Comparison of ENCODE assay signal across 22 cellular contexts in genomic region chr10:133405272-133405671, GRCh38. TPM values are rescaled to one million over a fixed set of nuclear protein-coding genes. Genes with fewer than 3 reads are reported as not detected.
DNase-seq lines count a peak whose midpoint lies in the region; ATAC-seq and TF ChIP-seq lines count a peak whose summit lies in the region.
"Had no signal": no experiment of that assay in that cellular context is flagged by ENCODE, and none has a peak within 500 bp of the region (broad histone marks: within the 10 kb centered on the region; RNA-seq: fewer than 3 reads in every experiment).

No MANE protein-coding gene starts in this region.

- peak overlapping the region in 6 of 8 donors; percentile 1 to 86 (median 22) for H3K27ac Mint-ChIP-seq in CD8-positive, alpha-beta memory T cell
- H3K27ac Mint-ChIP-seq in memory B cell: peak overlapping the region; percentile 56
- H3K27ac Mint-ChIP-seq: activated CD4-positive, alpha-beta T cell treated with anti-CD3 and anti-CD28 coated beads, Interleukin-2, amount 10 ng/mL, durations not matched to agents 24 days and 14 days; activated T-helper 2 cell treated with anti-CD3 and anti-CD28 coated beads, Interferon-gamma antibody, Interleukin-2, Interleukin-4, amounts not matched to agents 10 μg/mL and 5 μg/mL and 100 μg/mL, durations not matched to agents 14 hours and 24 hours and 36 hours had no signal

- peaks cover 31 to 83% (median 42%) of the 10 kb centered on the region in 3 donors for H3K36me3 Mint-ChIP-seq in CD8-positive, alpha-beta memory T cell
- peaks cover 46% of the 10 kb centered on the region for H3K36me3 Mint-ChIP-seq in memory B cell

- H3K9ac ChIP-seq in colonic mucosa (ENCODE audit: low read depth in 2 of 2, low read length in 2 of 2): no peak overlapping the region

- peaks cover 55 to 65% (median 61%) of the 10 kb centered on the region in 3 donors for H3K4me1 Mint-ChIP-seq in CD8-positive, alpha-beta memory T cell
- H3K4me1 Mint-ChIP-seq in memory B cell: peaks cover 40% of the 10 kb centered on the region

- peaks cover 4% of the 10 kb centered on the region for H3K36me3 ChIP-seq in CD8-positive, alpha-beta memory T cell (ENCODE audit: insufficient read depth, low read length)
- peaks cover under 1% of the 10 kb centered on the region for H3K36me3 ChIP-seq in colonic mucosa

- no peaks in the 10 kb centered on the region for H3K27me3 Mint-ChIP-seq in CD8-positive, alpha-beta memory T cell
- no peaks in the 10 kb centered on the region for H3K27me3 Mint-ChIP-seq in memory B cell
- H3K27me3 Mint-ChIP-seq: activated CD4-positive, alpha-beta T cell treated with anti-CD3 and anti-CD28 coated beads, Interleukin-2, amount 10 ng/mL, durations not matched to agents 24 days and 14 days; stimulated activated memory B cell treated with anti-CD40 and anti-IgM and Interleukin-4, amounts not matched to agents 10 μg/mL and 1 μg/mL and 100 μg/mL, for 72 hours had no signal

- no peaks in the 10 kb centered on the region for H3K27me3 ChIP-seq in CD8-positive, alpha-beta memory T cell (ENCODE audit: insufficient read depth, low read length, poor library complexity, severe bottlenecking)
- H3K27me3 ChIP-seq in colonic mucosa: no peaks in the 10 kb centered on the region
- H3K27me3 ChIP-seq: SJSA1, spleen had no signal

- no peaks in the 10 kb centered on the region for H3K4me1 ChIP-seq in CD8-positive, alpha-beta memory T cell (ENCODE audit: insufficient read depth, low read length)
- no peaks in the 10 kb centered on the region for H3K4me1 ChIP-seq in colonic mucosa

- peaks cover 0 to under 1% (median 0%) of the 10 kb centered on the region in 5 donors for H3K9me3 Mint-ChIP-seq in CD8-positive, alpha-beta memory T cell
- H3K9me3 Mint-ChIP-seq in memory B cell: no peaks in the 10 kb centered on the region

- no peak for TF ChIP-seq CTCF in colonic mucosa (IDR thresholded peaks at IDR 0.05)

- in situ Hi-C loops in ACHN (cut with HindIII; ENCODE audit: low pct_ligation_motif_present, low pct_unique_long_range_greater_than_20kb, low sequenced_read_pairs): no loop called here

- no peaks in the 10 kb centered on the region for H3K9me3 ChIP-seq in CD8-positive, alpha-beta memory T cell (ENCODE audit: low read length)
- no peaks in the 10 kb centered on the region for H3K9me3 ChIP-seq in colonic mucosa

- intact Hi-C loops in colonic mucosa (cut with DNase I): no loop called here

- no peak overlapping the region for H3K4me3 ChIP-seq in CD8-positive, alpha-beta memory T cell (ENCODE audit: low read length)
- no peak overlapping the region for H3K4me3 ChIP-seq in colonic mucosa
- H3K4me3 ChIP-seq: SJSA1, spleen had no signal

- peak overlapping the region in 1 of 7 donors; percentile 12 for H3K4me3 Mint-ChIP-seq in CD8-positive, alpha-beta memory T cell
- H3K4me3 Mint-ChIP-seq in memory B cell: no peak overlapping the region
- H3K4me3 Mint-ChIP-seq: activated CD4-positive, alpha-beta T cell treated with anti-CD3 and anti-CD28 coated beads, Interleukin-2, amount 10 ng/mL, durations not matched to agents 24 days and 14 days; stimulated activated memory B cell treated with anti-CD40 and anti-IgM and Interleukin-4, amounts not matched to agents 10 μg/mL and 1 μg/mL and 100 μg/mL, for 72 hours had no signal

- CTCF ChIA-PET in CD8-positive, alpha-beta memory T cell (lab: Charles Lee): no interaction called here

- POLR2A ChIA-PET in CD8-positive, alpha-beta memory T cell (lab: Charles Lee): no interaction called here

- ATAC-seq in SK-N-SH treated with all-trans-retinoic acid at 6 μM for 48 hours (peak; percentile 72), memory B cell (ENCODE audit: low read depth) (no peak)
- ATAC-seq: stimulated activated memory B cell treated with anti-CD40 and anti-IgM and Interleukin-4, amounts not matched to agents 10 μg/mL and 1 μg/mL and 100 μg/mL, for 72 hours had no signal

- peak; percentile 45 for DNase-seq in ACHN
- no peak for DNase-seq in CD8-positive, alpha-beta memory T cell
- DNase-seq in memory B cell (ENCODE audit: low spot score in 2 of 2): no peak
- DNase-seq in DMS114 treated with DMSO at 0.1 percent for 48 hours (lab: John Stamatoyannopoulos, UW; ENCODE audit: unreplicated experiment): no peak
- DNase-seq in colonic mucosa: no peak
- no peak for DNase-seq in NCI-H82 treated with DMSO at 0.1 percent for 48 hours (lab: John Stamatoyannopoulos, UW; ENCODE audit: unreplicated experiment)
- DNase-seq in GF-D8 (lab: John Stamatoyannopoulos, UW): no peak
- DNase-seq: activated CD4-positive, alpha-beta T cell treated with anti-CD3 and anti-CD28 coated beads, Interleukin-2, amount 10 ng/mL, durations not matched to agents 24 days and 14 days; DMS79; glutamatergic neuron; NCI-H2171 treated with DMSO at 0.1 percent for 48 hours; NCI-H526; spleen; stimulated activated CD4-positive, alpha-beta T cell treated with anti-CD3 and anti-CD28 coated beads, Interleukin-4, amount 100 ng/mL, for 1 hour had no signal

- no peak overlapping the region for H3K27ac ChIP-seq in CD8-positive, alpha-beta memory T cell (ENCODE audit: low read depth, low read length)
- no peak overlapping the region for H3K27ac ChIP-seq in colonic mucosa
- H3K27ac ChIP-seq: SJSA1 had no signal

TF ChIP-seq in SK-N-SH treated with all-trans-retinoic acid at 6 μM for 48 hours, 23 proteins besides CTCF, POLR2A, EP300 and RAD21:
- no peak for TF ChIP-seq SNAI2 (CRISPR knock-in tag; IDR thresholded peaks at IDR 0.05)
- no peak for TF ChIP-seq GLIS3 (CRISPR knock-in tag; IDR thresholded peaks at IDR 0.05)
- no peak for TF ChIP-seq ZNF70 (CRISPR knock-in tag; IDR thresholded peaks at IDR 0.05)
- TF ChIP-seq TCF4 (CRISPR knock-in tag; IDR thresholded peaks at IDR 0.05; ENCODE audit: borderline replicate concordance): no peak
- no peak for TF ChIP-seq RARB (CRISPR knock-in tag; IDR thresholded peaks at IDR 0.05)
- TF ChIP-seq CSRNP3 (CRISPR knock-in tag; IDR thresholded peaks at IDR 0.05): no peak
- TF ChIP-seq ISL1 (CRISPR knock-in tag; IDR thresholded peaks at IDR 0.05): peak; percentile 33; the same call in 1 of the 2 replicates
- TF ChIP-seq ZFP3 (CRISPR knock-in tag; IDR thresholded peaks at IDR 0.05): no peak

RNA-seq across cellular contexts. Expression of gene MTG1, which starts 11.3 kb away (rescaled TPM):
- 10 to 100 TPM; 53.9 to 54.6 TPM for total RNA-seq in CD8-positive, alpha-beta memory T cell
- 38.5 TPM for polyA plus RNA-seq in CD8-positive, alpha-beta memory T cell
- 10 to 100 TPM; 31.2 to 59.5 TPM for total RNA-seq in colonic mucosa

RNA-seq across cellular contexts. Expression of gene SPRN, which starts 19.2 kb away (rescaled TPM):
- not detected for total RNA-seq in CD8-positive, alpha-beta memory T cell
- polyA plus RNA-seq in CD8-positive, alpha-beta memory T cell: 0.43 TPM
- total RNA-seq in colonic mucosa: not detected
- total RNA-seq: activated CD4-positive, alpha-beta T cell treated with anti-CD3 and anti-CD28 coated beads, Interleukin-2, amount 10 ng/mL, durations not matched to agents 24 days and 14 days; activated naive CD4-positive, alpha-beta T cell treated with anti-CD3 and anti-CD28 coated beads, Interleukin-2, amount 50 U/mL, for 72 hours; activated T-helper 2 cell treated with anti-CD3 and anti-CD28 coated beads, Interferon-gamma antibody, Interleukin-2, Interleukin-4, amounts not matched to agents 10 μg/mL and 5 μg/mL and 100 μg/mL, durations not matched to agents 14 hours and 24 hours and 36 hours; omental fat pad; SJSA1; T-helper 2 cell treated with Interferon-gamma antibody and Interleukin-4, amounts not matched to agents 100 ng/mL and 5 ng/mL, for 36 hours had no signal
- polyA plus RNA-seq: endothelial cell of umbilical vein had no signal

RNA-seq across cellular contexts. Expression of gene PAOX, which starts 26.2 kb away (rescaled TPM):
- 1 to 10 TPM; 6.4 to 6.7 TPM for total RNA-seq in CD8-positive, alpha-beta memory T cell
- 16.8 TPM for polyA plus RNA-seq in CD8-positive, alpha-beta memory T cell
- total RNA-seq in colonic mucosa: 1 to 10 TPM; 3.5 to 5.8 TPM

RNA-seq across cellular contexts. Expression of gene ECHS1, which starts 32.1 kb away (rescaled TPM):
- 10 to 100 TPM; 74.7 to 76.3 TPM for total RNA-seq in CD8-positive, alpha-beta memory T cell
- 103 TPM for polyA plus RNA-seq in CD8-positive, alpha-beta memory T cell
- total RNA-seq in colonic mucosa: 100 to 1,000 TPM; 188 to 214 TPM

RNA-seq across cellular contexts. Expression of gene FUOM, which starts 47.5 kb away (rescaled TPM):
- 10 to 100 TPM; 34.6 to 39.8 TPM for total RNA-seq in CD8-positive, alpha-beta memory T cell
- polyA plus RNA-seq in CD8-positive, alpha-beta memory T cell: 22.9 TPM
- 10 to 100 TPM; 16.9 to 23.3 TPM for total RNA-seq in colonic mucosa
